Comparison of ENCODE assay signal across 19 cellular contexts in the genomic region with DNA sequence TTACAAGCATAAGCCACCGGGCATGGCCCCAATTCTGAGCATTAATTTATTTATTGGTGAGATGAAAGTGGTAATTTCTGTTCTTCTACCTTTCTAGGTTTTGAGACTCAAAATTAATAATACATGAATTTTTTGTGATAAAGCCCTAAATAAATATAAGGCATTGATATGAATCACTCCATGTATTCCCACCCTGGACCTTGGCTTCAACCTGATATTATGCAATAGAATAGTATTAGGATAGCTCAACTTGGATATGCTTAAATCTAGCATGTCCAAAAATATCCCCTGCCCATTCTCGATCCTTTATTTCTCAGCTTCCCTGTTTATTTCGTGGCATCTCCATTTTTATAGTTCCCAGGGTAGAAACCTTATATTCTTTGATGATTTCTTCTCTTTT. TPM values are rescaled to one million over a fixed set of nuclear protein-coding genes. Genes with fewer than 3 reads are reported as not detected.
DNase-seq lines count a peak whose midpoint lies in the region; ATAC-seq and TF ChIP-seq lines count a peak whose summit lies in the region.
"Had no signal": no experiment of that assay in that cellular context is flagged by ENCODE, and none has a peak within 500 bp of the region (broad histone marks: within the 10 kb centered on the region; RNA-seq: fewer than 3 reads in every experiment).

No MANE protein-coding gene starts in this region.

- H3K27me3 ChIP-seq in skeletal muscle tissue (ENCODE audit: control insufficient read depth in 3 of 3, insufficient read depth in 3 of 3, low read length in 3 of 3): no peaks in the 10 kb centered on the region

- peak; percentile 59 for DNase-seq in NCI-H82 (lab: John Stamatoyannopoulos, UW)
- DNase-seq in NCI-H82 treated with DMSO at 0.1 percent for 48 hours (lab: John Stamatoyannopoulos, UW; ENCODE audit: unreplicated experiment): no peak
- peak; percentile 19 to 47 for DNase-seq in cardiac fibroblast (ENCODE audit: low read depth in 2 of 2)
- DNase-seq in left lobe of liver (ENCODE audit: low spot score): no peak
- DNase-seq in CD1c-positive myeloid dendritic cell (ENCODE audit: extremely low spot score): no peak
- DNase-seq in activated T-cell treated with anti-CD3 and anti-CD28 coated beads, Interleukin-2, amount 50 U/mL, for 1 hour: no peak
- DNase-seq: activated CD4-positive, alpha-beta memory T cell treated with anti-CD3 and anti-CD28 coated beads, Interleukin-2, amount 10 ng/mL, durations not matched to agents 7 days and 5 days; activated naive CD4-positive, alpha-beta T cell treated with anti-CD3 and anti-CD28 coated beads, Interleukin-2, amount 50 U/mL, for 16 hours; activated T-cell treated with anti-CD3 and anti-CD28 coated beads, Interleukin-2, amount 50 U/mL, for 24 hours; effector memory CD4-positive, alpha-beta T cell; NCI-H1105; NCI-H2081 treated with DMSO at 0.1 percent for 48 hours; small intestine had no signal

- H3K4me3 ChIP-seq in cardiac fibroblast (replicated peaks in 1 of 2; ENCODE audit: low read depth in 2 of 2, low read length in 2 of 2) (no peak overlapping the region), skeletal muscle tissue (ENCODE audit: low read length in 3 of 3) (peak overlapping the region; percentile 79 to 93 (median 91))
- H3K4me3 ChIP-seq: lung had no signal

- ATAC-seq in left lobe of liver: peak; percentile 48
- no peak for ATAC-seq in GM18498 (IDR thresholded peaks at IDR 0.05; ENCODE audit: unreplicated experiment)
- ATAC-seq: WTC11 had no signal

- peak overlapping the region; percentile 90 for H3K27ac ChIP-seq in skeletal muscle tissue (ENCODE audit: low read depth, low read length)
- H3K27ac ChIP-seq: 22Rv1, parathyroid adenoma had no signal

- H3K9me3 ChIP-seq in skeletal muscle tissue (ENCODE audit: control insufficient read depth in 3 of 3, low read length in 3 of 3): no peaks in the 10 kb centered on the region

- H3K9ac ChIP-seq in skeletal muscle tissue (ENCODE audit: low read depth in 1 of 3, low read length in 3 of 3): peak overlapping the region; percentile 90 to 91 (median 91)
- H3K9ac ChIP-seq: parathyroid adenoma had no signal

- H3K4me1 ChIP-seq in skeletal muscle tissue (ENCODE audit: control insufficient read depth in 3 of 3, insufficient read depth in 3 of 3, low read length in 3 of 3): peaks cover 13 to 21% (median 18%) of the 10 kb centered on the region in 3 donors
- H3K4me1 ChIP-seq: parathyroid adenoma had no signal

- no peak for TF ChIP-seq CTCF in cardiac fibroblast (IDR thresholded peaks at IDR 0.05; ENCODE audit: low read depth, low read length)

- H3K36me3 ChIP-seq in skeletal muscle tissue (ENCODE audit: control insufficient read depth in 3 of 3, insufficient read depth in 3 of 3, low read length in 3 of 3): peaks cover 0 to 5% (median 4%) of the 10 kb centered on the region in 3 donors

RNA-seq across cellular contexts. Expression of a gene that starts 2.5 kb away (rescaled TPM):
- total RNA-seq in left lobe of liver: 43.1 TPM
- total RNA-seq in skeletal muscle tissue: 156 TPM

Comparison
In these comparisons a context has a peak if more than half of its experiments do, and no peak if none do; other contexts are left out.
1. DNase-seq: peak in NCI-H82 (single experiment) and cardiac fibroblast (2 of 2); none in NCI-H82 treated with DMSO at 0.1 percent for 48 hours (single experiment), left lobe of liver (single experiment), CD1c-positive myeloid dendritic cell (single experiment) and activated T-cell treated with anti-CD3 and anti-CD28 coated beads, Interleukin-2, amount 50 U/mL, for 1 hour (single experiment).
2. H3K4me3 ChIP-seq: peak in skeletal muscle tissue (3 of 3); none in cardiac fibroblast (0 of 2).